ENCODE assay signal across 22 cellular contexts in genomic region chr1:107803579-107803978, GRCh38.
DNase-seq lines count a peak whose midpoint lies in the region; ATAC-seq and TF ChIP-seq lines count a peak whose summit lies in the region.
"Had no signal": no experiment of that assay in that cellular context is flagged by ENCODE, and none has a peak within 500 bp of the region (broad histone marks: within the 10 kb centered on the region; RNA-seq: fewer than 3 reads in every experiment).

No MANE protein-coding gene starts in this region.

- no peaks in the 10 kb centered on the region for H3K9me2 ChIP-seq in GM23248 (ENCODE audit: insufficient read depth)

- H3K9me3 ChIP-seq in OCI-LY3 (ENCODE audit: insufficient read depth, low read length) (no peaks in the 10 kb centered on the region), GM23248 (ENCODE audit: low read depth) (no peaks in the 10 kb centered on the region), H9 (ENCODE audit: control insufficient read depth, low read depth, low read length) (no peaks in the 10 kb centered on the region)
- H3K9me3 ChIP-seq: gastrocnemius medialis, HAP-1, SJSA1, tibial artery had no signal

- no peak overlapping the region for H4K8ac ChIP-seq in H9 (replicated peaks; ENCODE audit: insufficient read length, low read depth, low read length)
- no peak overlapping the region for H4K8ac ChIP-seq in mesendoderm (ENCODE audit: low read depth, low read length)

- TF ChIP-seq CTCF in OCI-LY3 (IDR thresholded peaks at IDR 0.05; ENCODE audit: low read depth, low read length): no peak
- no peak for TF ChIP-seq CTCF in H9 (conservative IDR thresholded peaks at IDR 0.05)

- H3K56ac ChIP-seq in H9 (ENCODE audit: insufficient read length, low read depth, low read length) (no peak overlapping the region), mesendoderm (ENCODE audit: low read length) (no peak overlapping the region)

- no peak overlapping the region for H4K91ac ChIP-seq in H9 (ENCODE audit: insufficient read length, low read depth, low read length)

- no peak overlapping the region for H3K23ac ChIP-seq in H9 (ENCODE audit: insufficient read length, low read depth, low read length)
- no peak overlapping the region for H3K23ac ChIP-seq in mesendoderm (ENCODE audit: low read length)

- H2BK120ac ChIP-seq in H9 (ENCODE audit: low read depth, low read length, poor library complexity, severe bottlenecking) (no peak overlapping the region), mesendoderm (ENCODE audit: low read depth, low read length) (no peak overlapping the region)

- H3K27me3 ChIP-seq in OCI-LY3 (ENCODE audit: low read depth, low read length) (no peaks in the 10 kb centered on the region), GM23248 (replicated peaks; ENCODE audit: insufficient read depth) (peaks cover 4% of the 10 kb centered on the region; the same call in 1 of the 2 replicates), H9 (ENCODE audit: insufficient read depth, low read length) (no peaks in the 10 kb centered on the region), mesendoderm (ENCODE audit: insufficient read depth, low read length, poor library complexity) (no peaks in the 10 kb centered on the region)
- H3K27me3 ChIP-seq: gastrocnemius medialis, SJSA1, tibial artery had no signal

- H2AK5ac ChIP-seq in H9 (ENCODE audit: insufficient read length, low read length): no peak overlapping the region
- H2AK5ac ChIP-seq in mesendoderm (ENCODE audit: low read length): no peak overlapping the region

- H3K9me3 Mint-ChIP-seq in activated T-cell treated with anti-CD3 and anti-CD28 coated beads, Interleukin-2, amount 50 U/mL, for 72 hours: peaks cover 4 to 6% of the 10 kb centered on the region in 2 donors
- no peaks in the 10 kb centered on the region for H3K9me3 Mint-ChIP-seq in effector memory CD8-positive, alpha-beta T cell
- H3K9me3 Mint-ChIP-seq in stimulated activated memory B cell treated with anti-CD40 and anti-IgM and Interleukin-4, amounts not matched to agents 10 μg/mL and 1 μg/mL and 100 μg/mL, for 72 hours: peaks cover 6% of the 10 kb centered on the region
- H3K9me3 Mint-ChIP-seq in H9: peaks cover 6 to 10% of the 10 kb centered on the region in 2 experiments; a peak in 3 of 5 replicates

- H2BK15ac ChIP-seq in H9 (ENCODE audit: low read depth, low read length) (no peak overlapping the region), mesendoderm (replicated peaks; ENCODE audit: low read depth) (no peak overlapping the region)

- H3K4ac ChIP-seq in H9 (ENCODE audit: low read depth, low read length) (no peak overlapping the region), mesendoderm (ENCODE audit: low read depth, low read length) (no peak overlapping the region)

- H3T11ph ChIP-seq in H9 (ENCODE audit: low read length): no peak overlapping the region

- H3K4me3 Mint-ChIP-seq in activated T-cell treated with anti-CD3 and anti-CD28 coated beads, Interleukin-2, amount 50 U/mL, for 72 hours: no peak overlapping the region
- H3K4me3 Mint-ChIP-seq in effector memory CD8-positive, alpha-beta T cell: peak overlapping the region in 1 of 2 donors; percentile 62
- H3K4me3 Mint-ChIP-seq in stimulated activated memory B cell treated with anti-CD40 and anti-IgM and Interleukin-4, amounts not matched to agents 10 μg/mL and 1 μg/mL and 100 μg/mL, for 72 hours: peak overlapping the region; percentile 63
- no peak overlapping the region for H3K4me3 Mint-ChIP-seq in H9
- H3K4me3 Mint-ChIP-seq: activated T-cell treated with anti-CD3 and anti-CD28 coated beads, Interleukin-2, amount 50 U/mL, for 24 hours had no signal

- in situ Hi-C loops in GM23248 (cut with MboI): no loop called here

- H2AFZ ChIP-seq in OCI-LY3 (ENCODE audit: low read depth, low read length) (no peak overlapping the region), GM23248 (no peak overlapping the region), H9 (ENCODE audit: low read length) (no peak overlapping the region)

- H3F3A ChIP-seq in GM23248 (ENCODE audit: insufficient read depth): no peaks in the 10 kb centered on the region

- no peaks in the 10 kb centered on the region for H3K23me2 ChIP-seq in H9 (ENCODE audit: insufficient read length, low read depth, low read length, poor library complexity, severe bottlenecking)

- H3K27ac Mint-ChIP-seq in activated T-cell treated with anti-CD3 and anti-CD28 coated beads, Interleukin-2, amount 50 U/mL, for 72 hours: peak overlapping the region; percentile 40
- H3K27ac Mint-ChIP-seq in effector memory CD8-positive, alpha-beta T cell: peak overlapping the region; percentile 0 to 88
- peak overlapping the region; percentile 76 for H3K27ac Mint-ChIP-seq in stimulated activated memory B cell treated with anti-CD40 and anti-IgM and Interleukin-4, amounts not matched to agents 10 μg/mL and 1 μg/mL and 100 μg/mL, for 72 hours
- 0 out of 7 replicates have a peak overlapping the region, but pooled peaks of 1 of the 3 experiments have one; percentile 42 for H3K27ac Mint-ChIP-seq in H9
- H3K27ac Mint-ChIP-seq: activated T-cell treated with anti-CD3 and anti-CD28 coated beads, Interleukin-2, amount 50 U/mL, for 24 hours had no signal

- DNase-seq in activated T-cell treated with anti-CD3 and anti-CD28 coated beads, Interleukin-2, amount 50 U/mL, for 72 hours: no peak
- no peak for DNase-seq in activated T-cell treated with anti-CD3 and anti-CD28 coated beads, Interleukin-2, amount 50 U/mL, for 1 hour
- DNase-seq in effector memory CD8-positive, alpha-beta T cell: no peak
- no peak for DNase-seq in GM23248
- DNase-seq in H9: no peak
- no peak for DNase-seq in mesendoderm
- DNase-seq: activated naive CD4-positive, alpha-beta T cell treated with Interleukin-2 at 50 U/mL for 16 hours; activated T-cell treated with anti-CD3 and anti-CD28 coated beads, Interleukin-2, amount 50 U/mL, for 24 hours; effector memory CD4-positive, alpha-beta T cell; gastrocnemius medialis; hippocampal formation; mesenchymal stem cell; NCI-H2029; NCI-H69; psoas muscle; T-cell; tibial artery had no signal

- H4K20me1 ChIP-seq in OCI-LY3 (ENCODE audit: insufficient read depth, low read length) (no peaks in the 10 kb centered on the region), GM23248 (ENCODE audit: insufficient read depth) (no peaks in the 10 kb centered on the region), H9 (ENCODE audit: control insufficient read depth, insufficient read depth, insufficient read length) (no peaks in the 10 kb centered on the region)

- H3K36me3 ChIP-seq in OCI-LY3 (replicated peaks; ENCODE audit: low read depth, low read length): peaks cover 5% of the 10 kb centered on the region
- no peaks in the 10 kb centered on the region for H3K36me3 ChIP-seq in GM23248 (ENCODE audit: low read depth)
- H3K36me3 ChIP-seq in mesendoderm (ENCODE audit: control insufficient read depth, insufficient read depth, low read length): no peaks in the 10 kb centered on the region
- H3K36me3 ChIP-seq: gastrocnemius medialis, HAP-1, SJSA1, tibial artery had no signal

- H2BK12ac ChIP-seq in H9 (ENCODE audit: insufficient read length, low read depth, low read length): no peak overlapping the region

- H3K4me1 ChIP-seq in OCI-LY3 (ENCODE audit: low read length) (peaks cover 68% of the 10 kb centered on the region), GM23248 (ENCODE audit: insufficient read depth) (no peaks in the 10 kb centered on the region), H9 (ENCODE audit: insufficient read depth, low read length) (no peaks in the 10 kb centered on the region; the same call in 1 of the 2 replicates), mesendoderm (ENCODE audit: control insufficient read depth, low read depth, low read length) (no peaks in the 10 kb centered on the region)
- H3K4me1 ChIP-seq: A549, gastrocnemius medialis, psoas muscle, SJSA1, tibial artery had no signal

- H3K79me2 ChIP-seq in OCI-LY3 (ENCODE audit: low read length) (no peaks in the 10 kb centered on the region), GM23248 (ENCODE audit: insufficient read depth) (no peaks in the 10 kb centered on the region), H9 (ENCODE audit: insufficient read depth, low read length) (no peaks in the 10 kb centered on the region), mesendoderm (ENCODE audit: control insufficient read depth, insufficient read depth, low read length) (no peaks in the 10 kb centered on the region)

- H3K4me3 ChIP-seq in OCI-LY3 (ENCODE audit: low read length) (peak overlapping the region; percentile 44), GM23248 (no peak overlapping the region), mesendoderm (ENCODE audit: low read length) (no peak overlapping the region)
- H3K4me3 ChIP-seq: A549, gastrocnemius medialis, HAP-1, psoas muscle, SJSA1, tibial artery had no signal

- peaks cover 35% of the 10 kb centered on the region for H3K4me1 Mint-ChIP-seq in activated T-cell treated with anti-CD3 and anti-CD28 coated beads, Interleukin-2, amount 50 U/mL, for 72 hours (ENCODE audit: low read depth)
- H3K4me1 Mint-ChIP-seq in effector memory CD8-positive, alpha-beta T cell (ENCODE audit: low read depth in 2 of 2): peaks cover 34 to 55% of the 10 kb centered on the region in 2 donors
- H3K4me1 Mint-ChIP-seq in stimulated activated memory B cell treated with anti-CD40 and anti-IgM and Interleukin-4, amounts not matched to agents 10 μg/mL and 1 μg/mL and 100 μg/mL, for 72 hours: peaks cover 74% of the 10 kb centered on the region
- H3K4me1 Mint-ChIP-seq in H9: peaks cover 37 to 43% of the 10 kb centered on the region in 2 experiments

- H2BK5ac ChIP-seq in H9 (ENCODE audit: insufficient read length, low read length) (no peak overlapping the region), mesendoderm (ENCODE audit: low read length) (no peak overlapping the region)

- H4K5ac ChIP-seq in H9 (ENCODE audit: insufficient read length, low read depth, low read length): no peak overlapping the region
- no peak overlapping the region for H4K5ac ChIP-seq in mesendoderm (ENCODE audit: low read length)

- H3K27ac ChIP-seq in OCI-LY3 (ENCODE audit: low read length) (peak overlapping the region; percentile 88), GM23248 (no peak overlapping the region), H9 (ENCODE audit: insufficient read length, low read depth, low read length) (no peak overlapping the region), mesendoderm (ENCODE audit: low read depth, low read length) (no peak overlapping the region)
- H3K27ac ChIP-seq: A549, gastrocnemius medialis, psoas muscle, SJSA1, tibial artery had no signal

- WGBS in GM23248 (ENCODE audit: low coverage in 1 of 2, low lambda C conversion rate in 2 of 2, missing lambda C conversion rate in 2 of 2), 2 experiments: 7 to 12% methylated on average over 1 of the region's 1 CpG
- WGBS in H9 (ENCODE audit: extremely low coverage, insufficient read length, low lambda C conversion rate): no CpG with 5 or more reads among the region's 1 CpG
- WGBS in mesendoderm (ENCODE audit: extremely low coverage, insufficient coverage, low lambda C conversion rate): no CpG with 5 or more reads among the region's 1 CpG

- H3K27me3 Mint-ChIP-seq in activated T-cell treated with anti-CD3 and anti-CD28 coated beads, Interleukin-2, amount 50 U/mL, for 72 hours (ENCODE audit: low read depth): no peaks in the 10 kb centered on the region
- no peaks in the 10 kb centered on the region for H3K27me3 Mint-ChIP-seq in effector memory CD8-positive, alpha-beta T cell
- no peaks in the 10 kb centered on the region for H3K27me3 Mint-ChIP-seq in stimulated activated memory B cell treated with anti-CD40 and anti-IgM and Interleukin-4, amounts not matched to agents 10 μg/mL and 1 μg/mL and 100 μg/mL, for 72 hours
- no peaks in the 10 kb centered on the region for H3K27me3 Mint-ChIP-seq in H9 (ENCODE audit: low read depth)
- H3K27me3 Mint-ChIP-seq: activated T-cell treated with anti-CD3 and anti-CD28 coated beads, Interleukin-2, amount 50 U/mL, for 24 hours; T-cell had no signal

- H3K9ac ChIP-seq in OCI-LY3 (ENCODE audit: low read length) (peak overlapping the region; percentile 51; the same call in 1 of the 2 replicates), GM23248 (no peak overlapping the region), H9 (ENCODE audit: extremely low read depth, insufficient read length, low read length) (no peak overlapping the region), mesendoderm (ENCODE audit: low read length) (no peak overlapping the region)

- no peak overlapping the region for H3K14ac ChIP-seq in H9 (ENCODE audit: insufficient read depth, low read length)

- no peaks in the 10 kb centered on the region for H3K79me1 ChIP-seq in H9 (ENCODE audit: insufficient read depth, low read depth, low read length, poor library complexity, severe bottlenecking)
- H3K79me1 ChIP-seq in mesendoderm (ENCODE audit: low read length): no peaks in the 10 kb centered on the region

- no peak for ATAC-seq in activated T-cell treated with anti-CD3 and anti-CD28 coated beads, Interleukin-2, amount 50 U/mL, for 72 hours (replicated peaks in 1 of 2)
- ATAC-seq in effector memory CD8-positive, alpha-beta T cell (replicated peaks): no peak
- ATAC-seq in stimulated activated memory B cell treated with anti-CD40 and anti-IgM and Interleukin-4, amounts not matched to agents 10 μg/mL and 1 μg/mL and 100 μg/mL, for 72 hours: no peak
- ATAC-seq: A549, gastrocnemius medialis, psoas muscle had no signal

- no peak overlapping the region for H3K18ac ChIP-seq in H9 (ENCODE audit: insufficient read length, low read depth, low read length)
- H3K18ac ChIP-seq in mesendoderm (ENCODE audit: low read length): no peak overlapping the region

- H3K4me2 ChIP-seq in OCI-LY3 (ENCODE audit: low read length): peak overlapping the region; percentile 63
- no peak overlapping the region for H3K4me2 ChIP-seq in GM23248 (ENCODE audit: unreplicated experiment)
- H3K4me2 ChIP-seq in H9 (ENCODE audit: insufficient read depth, insufficient read length, low read length): no peak overlapping the region
- no peak overlapping the region for H3K4me2 ChIP-seq in mesendoderm (ENCODE audit: low read length)
- H3K4me2 ChIP-seq: A549 had no signal

- no peak overlapping the region for H2BK20ac ChIP-seq in H9 (ENCODE audit: low read depth, low read length, poor library complexity, severe bottlenecking)

- peaks cover 1 to 3% of the 10 kb centered on the region in 2 donors for H3K36me3 Mint-ChIP-seq in activated T-cell treated with anti-CD3 and anti-CD28 coated beads, Interleukin-2, amount 50 U/mL, for 72 hours (ENCODE audit: insufficient read depth in 2 of 2)
- H3K36me3 Mint-ChIP-seq in effector memory CD8-positive, alpha-beta T cell (ENCODE audit: insufficient read depth): no peaks in the 10 kb centered on the region
- H3K36me3 Mint-ChIP-seq in stimulated activated memory B cell treated with anti-CD40 and anti-IgM and Interleukin-4, amounts not matched to agents 10 μg/mL and 1 μg/mL and 100 μg/mL, for 72 hours: no peaks in the 10 kb centered on the region
- peaks cover 0 to 8% (median 3%) of the 10 kb centered on the region in 3 experiments; a peak in 4 of 7 replicates for H3K36me3 Mint-ChIP-seq in H9 (ENCODE audit: insufficient read depth in 1 of 3, low read depth in 3 of 3)
- H3K36me3 Mint-ChIP-seq: T-cell had no signal
